8 cellular contexts compared by ENCODE assay signal in genomic region chr17:36629252-36629847, GRCh38. TPM values are rescaled to one million over a fixed set of nuclear protein-coding genes. Genes with fewer than 3 reads are reported as not detected.
DNase-seq lines count a peak whose midpoint lies in the region; ATAC-seq and TF ChIP-seq lines count a peak whose summit lies in the region.

No MANE protein-coding gene starts in this region.

- H3K27me3 ChIP-seq in DOHH2 (ENCODE audit: control insufficient read depth, low read length) (no peaks in the 10 kb centered on the region), foreskin keratinocyte (peaks cover 46% of the 10 kb centered on the region), testis (no peaks in the 10 kb centered on the region)

- TF ChIP-seq CTCF in DOHH2 (IDR thresholded peaks at IDR 0.05; ENCODE audit: low read depth, low read length, poor library complexity, severe bottlenecking) = peak; percentile 99
- TF ChIP-seq CTCF in LNCAP (IDR thresholded peaks at IDR 0.05) = peak; percentile 99
- peak; percentile 94 for TF ChIP-seq CTCF in foreskin keratinocyte (conservative IDR thresholded peaks at IDR 0.05)
- TF ChIP-seq CTCF in omental fat pad (IDR thresholded peaks at IDR 0.05) = peak in 2 of 3 donors; percentile 48 to 87
- peak; percentile 92 to 99 (median 93) for TF ChIP-seq CTCF in testis (IDR thresholded peaks at IDR 0.05)

- no peak overlapping the region for H3K4me2 ChIP-seq in DOHH2 (ENCODE audit: low read length)

- H3K36me3 ChIP-seq in DOHH2 (ENCODE audit: control insufficient read depth, low read length) = no peaks in the 10 kb centered on the region
- no peaks in the 10 kb centered on the region for H3K36me3 ChIP-seq in testis (ENCODE audit: low read depth, missing control alignments)

- H3K27ac ChIP-seq in DOHH2 (ENCODE audit: low read depth, low read length) (no peak overlapping the region), foreskin keratinocyte (no peak overlapping the region), testis (no peak overlapping the region)

- ATAC-seq in foreskin keratinocyte (peak; percentile 77), omental fat pad (ENCODE audit: low FRiP score) (peak; percentile 74), GM21717 (IDR thresholded peaks at IDR 0.05; ENCODE audit: unreplicated experiment) (no peak)

- H3K9me2 ChIP-seq in DOHH2 (replicated peaks; ENCODE audit: control insufficient read depth, low read length) = no peaks in the 10 kb centered on the region

- H3K4me1 ChIP-seq in DOHH2 (ENCODE audit: control insufficient read depth, low read length) (peaks cover 4% of the 10 kb centered on the region; the same call in 1 of the 2 replicates), foreskin keratinocyte (no peaks in the 10 kb centered on the region), testis (no peaks in the 10 kb centered on the region)

- H3K4me3 ChIP-seq in DOHH2 (ENCODE audit: low read length) = no peak overlapping the region
- H3K4me3 ChIP-seq in testis = no peak overlapping the region

- H3F3A ChIP-seq in DOHH2 (ENCODE audit: control insufficient read depth, insufficient read depth) = no peaks in the 10 kb centered on the region

- no peaks in the 10 kb centered on the region for H4K20me1 ChIP-seq in DOHH2 (ENCODE audit: control insufficient read depth, insufficient read depth, low read depth, low read length)

- peak; percentile 71 for DNase-seq in RPMI8226
- DNase-seq in activated T-helper 1 cell treated with anti-CD3 and anti-CD28 coated beads, Interleukin-2, amount 50 U/mL, for 16 hours (ENCODE audit: low read depth in 1 of 2, low spot score in 1 of 2) = peak; percentile 71
- DNase-seq in foreskin keratinocyte = peak in 1 of 2 donors; percentile 44
- DNase-seq in omental fat pad (ENCODE audit: low spot score) = peak; percentile 78
- DNase-seq in testis = peak; percentile 87

- no peak for TF ChIP-seq POLR2A in testis (IDR thresholded peaks at IDR 0.05)

- intact Hi-C loops in testis (cut with DNase I; ENCODE audit: low total_unique reads) = no loop called here

- H3K79me2 ChIP-seq in DOHH2 (ENCODE audit: control insufficient read depth, low read length) = no peaks in the 10 kb centered on the region

- H3K9me3 ChIP-seq in DOHH2 (ENCODE audit: control insufficient read depth, insufficient read depth, low read length) = no peaks in the 10 kb centered on the region
- no peaks in the 10 kb centered on the region for H3K9me3 ChIP-seq in testis

- 39 to 44% methylated on average over 3 to 14 of the region's 14 CpGs for WGBS in testis, 2 donors

RNA-seq across cellular contexts. Expression of gene MRM1, which starts 28.0 kb away (rescaled TPM):
- total RNA-seq in foreskin keratinocyte = 7.3 and 9.5 TPM in 2 replicates
- 9.2 and 12.1 TPM in 2 replicates for polyA plus RNA-seq in foreskin keratinocyte
- 1 to 10 TPM; 5.3 to 8.2 (median 5.6) TPM for total RNA-seq in omental fat pad
- 1 to 10 TPM; 7.6 to 8.1 TPM for total RNA-seq in testis
- 4.4 TPM for polyA plus RNA-seq in testis (ENCODE audit: insufficient read depth, low read depth, low replicate concordance)

RNA-seq across cellular contexts. Expression of gene DHRS11, which starts 37.7 kb away (rescaled TPM):
- 7.9 and 8.8 TPM in 2 replicates for total RNA-seq in foreskin keratinocyte
- 10.3 and 12.5 TPM in 2 replicates for polyA plus RNA-seq in foreskin keratinocyte
- 10 to 100 TPM in 2 of 4 donors, 1 to 10 TPM in 2; 5.6 to 19.8 (median 11.1) TPM for total RNA-seq in omental fat pad
- 10 to 100 TPM; 13.9 to 17.6 TPM for total RNA-seq in testis
- 38.3 TPM for polyA plus RNA-seq in testis (ENCODE audit: insufficient read depth, low read depth, low replicate concordance)
